ENCODE assay signal across 8 cellular contexts in genomic region chr11:111976614-111977140, GRCh38. TPM values are rescaled to one million over a fixed set of nuclear protein-coding genes. Genes with fewer than 3 reads are reported as not detected.
DNase-seq lines count a peak whose midpoint lies in the region; ATAC-seq and TF ChIP-seq lines count a peak whose summit lies in the region.

No MANE protein-coding gene starts in this region.

- H3K9me3 Mint-ChIP-seq in activated T-cell treated with anti-CD3 and anti-CD28 coated beads, Interleukin-2, amount 50 U/mL, for 4 hours = no peaks in the 10 kb centered on the region

- peak overlapping the region; percentile 35 for H3K18ac ChIP-seq in mesendoderm (ENCODE audit: low read length)

- no peak overlapping the region for H4K5ac ChIP-seq in mesendoderm (ENCODE audit: low read length)

- H3K27me3 Mint-ChIP-seq in activated T-cell treated with anti-CD3 and anti-CD28 coated beads, Interleukin-2, amount 50 U/mL, for 4 hours (ENCODE audit: low read depth) = peaks cover 25% of the 10 kb centered on the region

- H3K27me3 ChIP-seq in dorsolateral prefrontal cortex = no peaks in the 10 kb centered on the region
- H3K27me3 ChIP-seq in mesendoderm (ENCODE audit: insufficient read depth, low read length, poor library complexity) = no peaks in the 10 kb centered on the region
- H3K27me3 ChIP-seq in upper lobe of right lung = no peaks in the 10 kb centered on the region

- intact Hi-C loops in dorsolateral prefrontal cortex (cut with DNase I) = loop anchor here (2.0 to 10.0 kb wide), 5 partner anchors 36 to 108 kb away; partner anchors contain the start of genes CRYAB (in 1 of the 2), HSPB2 (in 1 of the 2), SDHD (in 1 of the 2) and TIMM8B (in 1 of the 2)
- intact Hi-C loops in upper lobe of right lung (cut with DNase I) = no loop called here

- no peak overlapping the region for H4K8ac ChIP-seq in mesendoderm (ENCODE audit: low read depth, low read length)

- H3K79me2 ChIP-seq in mesendoderm (ENCODE audit: control insufficient read depth, insufficient read depth, low read length) = no peaks in the 10 kb centered on the region

- no peaks in the 10 kb centered on the region for H3K79me1 ChIP-seq in mesendoderm (ENCODE audit: low read length)

- no CpG with 5 or more reads among the region's 23 CpGs for WGBS in mesendoderm (ENCODE audit: extremely low coverage, insufficient coverage, low lambda C conversion rate)

- TF ChIP-seq CTCF in dorsolateral prefrontal cortex (IDR thresholded peaks at IDR 0.05 in 54 of 56, conservative IDR thresholded peaks at IDR 0.05 in 2 of 56; ENCODE audit: low read depth in 1 of 56, partially characterized antibody in 56 of 56) (no peak), upper lobe of right lung (IDR thresholded peaks at IDR 0.05) (no peak)

- H3K4ac ChIP-seq in mesendoderm (ENCODE audit: low read depth, low read length) = no peak overlapping the region

- peak overlapping the region; percentile 74 for H3K56ac ChIP-seq in mesendoderm (ENCODE audit: low read length)

- peaks cover 1% of the 10 kb centered on the region for H3K4me1 ChIP-seq in mesendoderm (ENCODE audit: control insufficient read depth, low read depth, low read length)
- peaks cover 14% of the 10 kb centered on the region for H3K4me1 ChIP-seq in upper lobe of right lung

- no peak overlapping the region for H3K23ac ChIP-seq in mesendoderm (ENCODE audit: low read length)

- peak overlapping the region; percentile 60 for H3K4me2 ChIP-seq in mesendoderm (ENCODE audit: low read length)

- no peak overlapping the region for H2AK5ac ChIP-seq in mesendoderm (ENCODE audit: low read length)

- peak overlapping the region; percentile 22 for H3K4me3 Mint-ChIP-seq in activated T-cell treated with anti-CD3 and anti-CD28 coated beads, Interleukin-2, amount 50 U/mL, for 4 hours

- no peak overlapping the region for H2BK5ac ChIP-seq in mesendoderm (ENCODE audit: low read length)

- peaks cover 7% of the 10 kb centered on the region for H3K4me1 Mint-ChIP-seq in activated T-cell treated with anti-CD3 and anti-CD28 coated beads, Interleukin-2, amount 50 U/mL, for 4 hours (ENCODE audit: low read depth)

- peaks cover 3% of the 10 kb centered on the region for H3K36me3 Mint-ChIP-seq in activated T-cell treated with anti-CD3 and anti-CD28 coated beads, Interleukin-2, amount 50 U/mL, for 4 hours (ENCODE audit: insufficient read depth)

- no peak for ATAC-seq in activated T-cell treated with anti-CD3 and anti-CD28 coated beads, Interleukin-2, amount 50 U/mL, for 4 hours
- peak; percentile 44 for ATAC-seq in upper lobe of right lung
- ATAC-seq in HG02840 (IDR thresholded peaks at IDR 0.05; ENCODE audit: low FRiP score, unreplicated experiment) = no peak
- no peak for ATAC-seq in GM18867 (IDR thresholded peaks at IDR 0.05; ENCODE audit: unreplicated experiment)

- peak overlapping the region; percentile 72 to 97 (median 87) for H3K4me3 ChIP-seq in dorsolateral prefrontal cortex
- peak overlapping the region; percentile 39 for H3K4me3 ChIP-seq in mesendoderm (ENCODE audit: low read length)
- H3K4me3 ChIP-seq in upper lobe of right lung = peak overlapping the region; percentile 67

- H2BK120ac ChIP-seq in mesendoderm (ENCODE audit: low read depth, low read length) = no peak overlapping the region

- no peaks in the 10 kb centered on the region for H3K9me3 ChIP-seq in upper lobe of right lung

- H2BK15ac ChIP-seq in mesendoderm (replicated peaks; ENCODE audit: low read depth) = no peak overlapping the region

- peak overlapping the region; percentile 83 to 99 (median 98) for H3K27ac ChIP-seq in dorsolateral prefrontal cortex
- H3K27ac ChIP-seq in mesendoderm (ENCODE audit: low read depth, low read length) = no peak overlapping the region
- H3K27ac ChIP-seq in upper lobe of right lung = peak overlapping the region; percentile 75

- no peak for DNase-seq in activated T-cell treated with anti-CD3 and anti-CD28 coated beads, Interleukin-2, amount 50 U/mL, for 4 hours
- no peak for DNase-seq in activated T-cell treated with anti-CD3 and anti-CD28 coated beads, Interleukin-2, amount 50 U/mL, for 48 hours
- DNase-seq in dorsolateral prefrontal cortex (peak in 5 of 10 donors; percentile 20 to 49 (median 33)), mesendoderm (peak; percentile 42), upper lobe of right lung (no peak), NCI-H146 treated with DMSO at 0.1 percent for 48 hours (lab: John Stamatoyannopoulos, UW; ENCODE audit: unreplicated experiment) (no peak)

- H3K36me3 ChIP-seq in mesendoderm (ENCODE audit: control insufficient read depth, insufficient read depth, low read length) (no peaks in the 10 kb centered on the region), upper lobe of right lung (no peaks in the 10 kb centered on the region)

- H3K9ac ChIP-seq in mesendoderm (ENCODE audit: low read length) = peak overlapping the region; percentile 56

RNA-seq across cellular contexts. Expression of gene DIXDC1, which starts 39.5 kb away (rescaled TPM):
- total RNA-seq in activated T-cell treated with anti-CD3 and anti-CD28 coated beads, Interleukin-2, amount 50 U/mL, for 4 hours = 10 to 100 TPM in 2 of 3 donors, 1 to 10 TPM in 1; 5.2 to 22.7 (median 21.2) TPM
- 10 to 100 TPM; 32.0 to 84.9 (median 55.1) TPM for total RNA-seq in dorsolateral prefrontal cortex
- 3.7 TPM for polyA plus RNA-seq in mesendoderm (2013, experiment 1 of 2)
- 3.9 TPM for polyA plus RNA-seq in mesendoderm (2013, experiment 2 of 2)
- total RNA-seq in upper lobe of right lung = 15.2 TPM

RNA-seq across cellular contexts. Expression of gene DLAT, which starts 48.5 kb away (rescaled TPM):
- total RNA-seq in activated T-cell treated with anti-CD3 and anti-CD28 coated beads, Interleukin-2, amount 50 U/mL, for 4 hours = 10 to 100 TPM; 60.6 to 72.5 (median 66.0) TPM
- 10 to 100 TPM; 19.8 to 50.8 (median 37.3) TPM for total RNA-seq in dorsolateral prefrontal cortex
- polyA plus RNA-seq in mesendoderm (2013, experiment 1 of 2) = 48.7 TPM
- 50.1 TPM for polyA plus RNA-seq in mesendoderm (2013, experiment 2 of 2)
- total RNA-seq in upper lobe of right lung = 29.2 TPM

RNA-seq across cellular contexts. Expression of gene C11orf52, which starts 58.0 kb away (rescaled TPM):
- not detected for total RNA-seq in activated T-cell treated with anti-CD3 and anti-CD28 coated beads, Interleukin-2, amount 50 U/mL, for 4 hours
- total RNA-seq in dorsolateral prefrontal cortex = 1 to 10 TPM in 61 of 120 experiments, under 1 TPM in 30, not detected in 29; 0.40 to 4.0 (median 1.3) TPM
- 1.3 TPM for polyA plus RNA-seq in mesendoderm (2013, experiment 1 of 2)
- polyA plus RNA-seq in mesendoderm (2013, experiment 2 of 2) = 1.5 TPM
- 9.8 TPM for total RNA-seq in upper lobe of right lung
